ENCODE assay signal across 8 cellular contexts in the genomic region with DNA sequence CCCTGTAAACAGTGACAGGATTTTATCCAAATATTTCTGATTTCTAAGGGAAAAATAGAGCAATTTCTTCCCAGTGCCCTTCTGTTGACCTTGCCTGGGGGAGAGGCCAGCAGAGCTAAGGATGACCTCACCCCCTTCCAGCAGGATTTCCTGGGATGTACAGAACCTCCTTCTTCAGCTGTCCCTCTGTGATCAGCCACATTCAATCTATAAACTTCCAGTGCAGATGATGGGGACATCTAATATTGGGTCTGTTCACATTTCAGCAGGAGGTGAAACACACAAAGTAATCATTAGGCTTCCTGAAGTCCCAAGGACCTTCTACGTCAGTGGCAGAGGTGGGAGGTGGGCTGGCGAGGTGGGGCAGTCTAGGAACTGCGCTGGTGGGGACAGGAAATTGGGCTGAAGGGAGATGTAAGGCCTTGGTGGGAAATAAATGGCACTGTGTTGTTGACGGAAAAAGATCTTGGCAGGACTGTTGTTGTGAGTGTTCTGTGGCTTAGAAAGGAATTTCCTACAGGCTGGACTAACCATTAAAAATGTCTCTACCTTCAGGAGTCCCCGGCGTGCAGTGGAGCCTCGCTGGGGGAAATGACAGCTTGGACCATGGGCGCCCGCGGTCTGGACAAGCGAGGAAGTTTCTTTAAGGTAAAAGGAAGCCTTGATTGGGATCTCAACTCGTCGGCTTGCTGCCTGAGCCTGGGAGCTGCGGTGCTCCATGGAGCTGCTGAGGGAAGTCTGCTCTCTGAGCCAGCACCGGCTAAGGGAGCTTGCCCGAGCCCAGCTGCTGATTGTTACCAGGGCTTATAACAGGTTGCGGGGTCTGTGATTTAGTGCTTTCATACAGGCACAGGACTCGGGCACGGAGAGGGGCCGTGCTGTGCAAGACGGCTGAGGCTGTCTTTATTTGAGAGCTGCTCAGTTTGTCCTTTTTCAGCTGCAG.
DNase-seq lines count a peak whose midpoint lies in the region; ATAC-seq and TF ChIP-seq lines count a peak whose summit lies in the region.

No MANE protein-coding gene starts in this region.

- H3K9me3 ChIP-seq in Peyer's patch: no peaks in the 10 kb centered on the region

- peak overlapping the region; percentile 60 to 97 (median 84) for H3K27ac ChIP-seq in Peyer's patch

- peaks cover 0 to 59% (median 0%) of the 10 kb centered on the region in 4 donors for H3K4me1 ChIP-seq in Peyer's patch

- H3K27ac Mint-ChIP-seq in natural killer cell: no peak overlapping the region

- H3K4me3 ChIP-seq in AG09309 (ENCODE audit: control insufficient read depth, low read depth, low read length): peak overlapping the region; percentile 32
- H3K4me3 ChIP-seq in Peyer's patch: peak overlapping the region in 2 of 4 donors; percentile 49 to 51
- H3K4me3 ChIP-seq in fibroblast of mammary gland (ENCODE audit: control insufficient read depth, low read depth, low read length): peak overlapping the region; percentile 36

- peak; percentile 63 for DNase-seq in AG09309 (ENCODE audit: low read depth)
- DNase-seq in Peyer's patch: peak in 2 of 3 donors; percentile 62 to 74
- peak; percentile 81 for DNase-seq in fibroblast of mammary gland (ENCODE audit: low read depth)
- DNase-seq in nucleus accumbens (lab: John Stamatoyannopoulos, UW): peak in 39 of 56 donors; percentile 18 to 73 (median 45)
- DNase-seq in natural killer cell: no peak
- DNase-seq in effector CD8-positive, alpha-beta T cell (lab: John Stamatoyannopoulos, UW): no peak
- DNase-seq in T1000 (lab: John Stamatoyannopoulos, UW): no peak

- TF ChIP-seq CTCF in AG09309 (IDR thresholded peaks at IDR 0.05; ENCODE audit: control insufficient read depth, insufficient read depth, low read depth, low read length, missing control alignments): no peak
- no peak for TF ChIP-seq CTCF in Peyer's patch (IDR thresholded peaks at IDR 0.05)
- no peak for TF ChIP-seq CTCF in fibroblast of mammary gland (conservative IDR thresholded peaks at IDR 0.05; ENCODE audit: control insufficient read depth, insufficient read depth, low read depth, low read length)
- no peak for TF ChIP-seq CTCF in natural killer cell (IDR thresholded peaks at IDR 0.05)

- H3K27me3 Mint-ChIP-seq in natural killer cell (ENCODE audit: low read depth in 2 of 2): peaks cover 18 to 52% of the 10 kb centered on the region in 2 donors

- no peaks in the 10 kb centered on the region for H3K4me1 Mint-ChIP-seq in natural killer cell

- H3K36me3 ChIP-seq in Peyer's patch: peaks cover 0 to 21% (median 0%) of the 10 kb centered on the region in 3 donors

- no peaks in the 10 kb centered on the region for H3K9me3 Mint-ChIP-seq in natural killer cell

- no peak overlapping the region for H3K4me3 Mint-ChIP-seq in natural killer cell

- peak; percentile 24 to 53 for TF ChIP-seq POLR2A in Peyer's patch (IDR thresholded peaks at IDR 0.05)

- ATAC-seq in natural killer cell (no peak), GM19023 (IDR thresholded peaks at IDR 0.05; ENCODE audit: unreplicated experiment) (no peak)

- no peaks in the 10 kb centered on the region for H3K27me3 ChIP-seq in Peyer's patch

- intact Hi-C loops in natural killer cell (cut with micrococcal nuclease): no loop called here

- no peaks in the 10 kb centered on the region for H3K36me3 Mint-ChIP-seq in natural killer cell

Comparison
In these comparisons a context has a peak if more than half of its experiments do, and no peak if none do; other contexts are left out.
1. DNase-seq: peak in AG09309 (single experiment), Peyer's patch (2 of 3), fibroblast of mammary gland (single experiment) and nucleus accumbens (39 of 56); none in natural killer cell (single experiment), effector CD8-positive, alpha-beta T cell (single experiment) and T1000 (single experiment).